In genomic region chr1:218866507-218866906, GRCh38 we compare ENCODE assay signal across 21 cellular contexts.
DNase-seq lines count a peak whose midpoint lies in the region; ATAC-seq, FAIRE-seq and TF ChIP-seq lines count a peak whose summit lies in the region.
"Had no signal": no experiment of that assay in that cellular context is flagged by ENCODE, and none has a peak within 500 bp of the region (broad histone marks: within the 10 kb centered on the region; RNA-seq: fewer than 3 reads in every experiment).

No MANE protein-coding gene starts in this region.

- FAIRE-seq in astrocyte (lab: Jason Lieb, UNC) = no peak
- FAIRE-seq: A204.1, GM12878, GM19239, H1 had no signal

- no peaks in the 10 kb centered on the region for H3K9me3 Mint-ChIP-seq in astrocyte (ENCODE audit: unreplicated experiment)
- H3K9me3 Mint-ChIP-seq: H9 had no signal

- CTCF ChIA-PET in SK-N-SH (lab: Yijun Ruan, JAX) = interaction anchor here (1.1 kb wide), 1 partner anchor 13 kb away, joined by 3 read pairs; no protein-coding TSS in a partner anchor

- H3K4me2 ChIP-seq in SK-N-SH (no peak overlapping the region), astrocyte (ENCODE audit: low read length) (no peak overlapping the region)

- H3K4me3 ChIP-seq in SK-N-SH (ENCODE audit: low read depth in 2 of 2, low read length in 1 of 2) (no peak overlapping the region), astrocyte (ENCODE audit: insufficient read depth, low read depth, low read length) (no peak overlapping the region), H7 (ENCODE audit: insufficient read depth, low read depth, low read length) (no peak overlapping the region)
- H3K4me3 ChIP-seq: GM12878, GM23248 had no signal

- no peaks in the 10 kb centered on the region for H3K27me3 Mint-ChIP-seq in astrocyte (ENCODE audit: low read depth, unreplicated experiment)
- H3K27me3 Mint-ChIP-seq: CD4-positive, alpha-beta memory T cell had no signal

- no peaks in the 10 kb centered on the region for H3K36me3 Mint-ChIP-seq in astrocyte (ENCODE audit: low read depth, unreplicated experiment)
- H3K36me3 Mint-ChIP-seq: CD4-positive, alpha-beta memory T cell had no signal

- H4K20me1 ChIP-seq in SK-N-SH (ENCODE audit: insufficient read depth) (no peaks in the 10 kb centered on the region), astrocyte (ENCODE audit: insufficient read depth, low read length) (no peaks in the 10 kb centered on the region)

- DNase-seq in SK-N-SH = no peak
- DNase-seq in NCI-H1930 (lab: John Stamatoyannopoulos, UW) = peak; percentile 35 to 60
- no peak for DNase-seq in astrocyte (ENCODE audit: low read depth)
- DNase-seq in activated CD4-positive, alpha-beta T cell treated with anti-CD3 and anti-CD28 coated beads for 4 hours = no peak
- DNase-seq in H7 = no peak
- DNase-seq: C1 segment of cervical spinal cord; CD4-positive, alpha-beta memory T cell; COR-L47; DMS 273 treated with DMSO at 0.1 percent for 48 hours; DMS79; EL; GDM1; GM23248; H9 had no signal

- H3K4me1 Mint-ChIP-seq in astrocyte (ENCODE audit: low read depth, unreplicated experiment) = peaks cover 32% of the 10 kb centered on the region
- H3K4me1 Mint-ChIP-seq: CD4-positive, alpha-beta memory T cell; H9 had no signal

- TF ChIP-seq CTCF in SK-N-SH (IDR thresholded peaks at IDR 0.05) (no peak), astrocyte (IDR thresholded peaks at IDR 0.05; ENCODE audit: insufficient read depth, low read depth, low read length) (no peak)

- ATAC-seq in SK-N-SH treated with all-trans-retinoic acid at 6 μM for 48 hours = no peak
- ATAC-seq: GM12878, HCT116 had no signal

- POLR2A ChIA-PET in SK-N-SH (lab: Yijun Ruan, JAX) = no interaction called here

- H3K79me2 ChIP-seq in SK-N-SH (ENCODE audit: insufficient read depth) (no peaks in the 10 kb centered on the region), astrocyte (ENCODE audit: insufficient read depth, low read length) (no peaks in the 10 kb centered on the region)

- no peak overlapping the region for H3K4me3 Mint-ChIP-seq in astrocyte (ENCODE audit: unreplicated experiment)
- H3K4me3 Mint-ChIP-seq: CD4-positive, alpha-beta memory T cell; H9 had no signal

- H3K27ac ChIP-seq in SK-N-SH (ENCODE audit: low read depth in 2 of 2, low read length in 1 of 2) (no peak overlapping the region), astrocyte (ENCODE audit: low read depth, low read length) (no peak overlapping the region)
- H3K27ac ChIP-seq: 22Rv1, GM23248 had no signal

- TF ChIP-seq RAD21 in SK-N-SH (IDR thresholded peaks at IDR 0.05; ENCODE audit: low read length) = no peak

- no peaks in the 10 kb centered on the region for H3F3A ChIP-seq in SK-N-SH (replicated peaks; ENCODE audit: insufficient read depth)

- H2AFZ ChIP-seq in SK-N-SH (ENCODE audit: low read depth) = no peak overlapping the region
- H2AFZ ChIP-seq in astrocyte (ENCODE audit: low read depth, low read length) = no peak overlapping the region
- H2AFZ ChIP-seq: GM23248 had no signal

- H3K9me2 ChIP-seq in SK-N-SH = no peaks in the 10 kb centered on the region

- H3K27ac Mint-ChIP-seq in astrocyte (ENCODE audit: unreplicated experiment) = peak overlapping the region; percentile 29

- H3K4me1 ChIP-seq in SK-N-SH (ENCODE audit: control insufficient read depth in 1 of 2, insufficient read depth in 2 of 2, low read depth in 1 of 2, low read length in 1 of 2) (no peaks in the 10 kb centered on the region; a peak in 1 of 4 replicates), astrocyte (ENCODE audit: insufficient read depth, low read length) (peaks cover 5% of the 10 kb centered on the region)

- no peak for TF ChIP-seq EP300 in SK-N-SH (IDR thresholded peaks at IDR 0.05; ENCODE audit: borderline replicate concordance in 1 of 2, low read depth in 1 of 2, low read length in 1 of 2)

- no peaks in the 10 kb centered on the region for H3K27me3 ChIP-seq in SK-N-SH (ENCODE audit: insufficient read depth)
- no peaks in the 10 kb centered on the region for H3K27me3 ChIP-seq in astrocyte (ENCODE audit: insufficient read depth, low read length)
- no peaks in the 10 kb centered on the region for H3K27me3 ChIP-seq in H7 (ENCODE audit: control insufficient read depth, insufficient read depth, low read length)

- H3K9ac ChIP-seq in SK-N-SH (no peak overlapping the region), astrocyte (ENCODE audit: low read length) (no peak overlapping the region)
- H3K9ac ChIP-seq: GM23248 had no signal

- H3K36me3 ChIP-seq in SK-N-SH (replicated peaks in 1 of 2; ENCODE audit: control insufficient read depth in 1 of 2, insufficient read depth in 2 of 2, low read length in 1 of 2) (no peaks in the 10 kb centered on the region), astrocyte (ENCODE audit: insufficient read depth, low read length) (no peaks in the 10 kb centered on the region), H7 (replicated peaks; ENCODE audit: control insufficient read depth, insufficient read depth, low read length) (no peaks in the 10 kb centered on the region)

- H3K9me3 ChIP-seq in SK-N-SH (no peaks in the 10 kb centered on the region), astrocyte (ENCODE audit: insufficient read depth, low read depth, low read length) (no peaks in the 10 kb centered on the region)

- WGBS in SK-N-SH (ENCODE audit: low lambda C conversion rate) = 86% methylated on average over 1 of the region's 1 CpG

TF ChIP-seq in SK-N-SH, 30 proteins besides CTCF, POLR2A, EP300 and RAD21:
- no peak for TF ChIP-seq GABPA (IDR thresholded peaks at IDR 0.05; ENCODE audit: low read depth)
- TF ChIP-seq GATA2 (CRISPR knock-in tag; IDR thresholded peaks at IDR 0.05) = peak; percentile 67; the same call in 1 of the 2 replicates

TF ChIP-seq in SK-N-SH treated with all-trans-retinoic acid at 6 μM for 48 hours, 23 proteins besides CTCF, POLR2A, EP300 and RAD21:
- TF ChIP-seq TSHZ2 (CRISPR knock-in tag; IDR thresholded peaks at IDR 0.05) = no peak
- no peak for TF ChIP-seq RARB (CRISPR knock-in tag; IDR thresholded peaks at IDR 0.05)
- no peak for TF ChIP-seq OSR1 (CRISPR knock-in tag; IDR thresholded peaks at IDR 0.05)
- no peak for TF ChIP-seq ARNTL (CRISPR knock-in tag; IDR thresholded peaks at IDR 0.05; ENCODE audit: borderline replicate concordance, low read depth)
- TF ChIP-seq TCF4 (CRISPR knock-in tag; IDR thresholded peaks at IDR 0.05; ENCODE audit: borderline replicate concordance) = no peak
- no peak for TF ChIP-seq ZNF565 (CRISPR knock-in tag; conservative IDR thresholded peaks at IDR 0.05; ENCODE audit: low read depth)
- TF ChIP-seq ZC3H10 (CRISPR knock-in tag; IDR thresholded peaks at IDR 0.05) = no peak

Comparison
In these comparisons a context has a peak if more than half of its experiments do, and no peak if none do; other contexts are left out.
1. DNase-seq: peak in NCI-H1930 (2 of 2); none in SK-N-SH (single experiment), astrocyte (single experiment), activated CD4-positive, alpha-beta T cell treated with anti-CD3 and anti-CD28 coated beads for 4 hours (0 of 2) and H7 (single experiment).